In genomic region chr9:96420468-96421219, GRCh38 we compare ENCODE assay signal across 1 cellular context.
TF ChIP-seq lines count a peak whose summit lies in the region.

No MANE protein-coding gene starts in this region.

TF ChIP-seq in HepG2, 621 proteins besides CTCF, POLR2A, EP300 and RAD21 (continued from another document and continues in another):
- TF ChIP-seq ZNF710 (CRISPR knock-in tag; IDR thresholded peaks at IDR 0.05; ENCODE audit: borderline replicate concordance) = 0 out of 2 replicates have a peak, but pooled peaks have one; percentile 44
- peak; percentile 89 for TF ChIP-seq ZGPAT (CRISPR knock-in tag; IDR thresholded peaks at IDR 0.05)
- peak; percentile 99 for TF ChIP-seq RXRB (CRISPR knock-in tag; IDR thresholded peaks at IDR 0.05; ENCODE audit: borderline replicate concordance)
- no peak for TF ChIP-seq ZFY (CRISPR knock-in tag; IDR thresholded peaks at IDR 0.05)
- peak; percentile 74; the same call in 1 of the 2 replicates for TF ChIP-seq ZBTB21 (CRISPR knock-in tag; IDR thresholded peaks at IDR 0.05)
- TF ChIP-seq, protein P1, sequence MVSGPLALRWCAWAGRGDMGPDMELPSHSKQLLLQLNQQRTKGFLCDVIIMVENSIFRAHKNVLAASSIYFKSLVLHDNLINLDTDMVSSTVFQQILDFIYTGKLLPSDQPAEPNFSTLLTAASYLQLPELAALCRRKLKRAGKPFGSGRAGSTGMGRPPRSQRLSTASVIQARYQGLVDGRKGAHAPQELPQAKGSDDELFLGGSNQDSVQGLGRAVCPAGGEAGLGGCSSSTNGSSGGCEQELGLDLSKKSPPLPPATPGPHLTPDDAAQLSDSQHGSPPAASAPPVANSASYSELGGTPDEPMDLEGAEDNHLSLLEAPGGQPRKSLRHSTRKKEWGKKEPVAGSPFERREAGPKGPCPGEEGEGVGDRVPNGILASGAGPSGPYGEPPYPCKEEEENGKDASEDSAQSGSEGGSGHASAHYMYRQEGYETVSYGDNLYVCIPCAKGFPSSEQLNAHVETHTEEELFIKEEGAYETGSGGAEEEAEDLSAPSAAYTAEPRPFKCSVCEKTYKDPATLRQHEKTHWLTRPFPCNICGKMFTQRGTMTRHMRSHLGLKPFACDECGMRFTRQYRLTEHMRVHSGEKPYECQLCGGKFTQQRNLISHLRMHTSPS (CRISPR knock-in tag; IDR thresholded peaks at IDR 0.05; ENCODE audit: low read depth) = peak; percentile 79
- peak; percentile 82; the same call in 1 of the 2 replicates for TF ChIP-seq DPF2 (CRISPR knock-in tag; IDR thresholded peaks at IDR 0.05; ENCODE audit: borderline replicate concordance, low read depth)
- TF ChIP-seq CBX5 (CRISPR knock-in tag; IDR thresholded peaks at IDR 0.05; ENCODE audit: borderline replicate concordance) = 0 out of 2 replicates have a peak, but pooled peaks have one; percentile 66
- no peak for TF ChIP-seq ZBTB4 (CRISPR knock-in tag; IDR thresholded peaks at IDR 0.05; ENCODE audit: borderline replicate concordance)
- TF ChIP-seq NR2F1 (CRISPR knock-in tag; IDR thresholded peaks at IDR 0.05) = peak; percentile 41 to 42; a peak in 2 of 4 replicates
- TF ChIP-seq ZNF335 (CRISPR knock-in tag; IDR thresholded peaks at IDR 0.05) = peak; percentile 84
- 0 out of 2 replicates have a peak, but pooled peaks have one; percentile 18 for TF ChIP-seq SALL2 (CRISPR knock-in tag; IDR thresholded peaks at IDR 0.05)
- TF ChIP-seq, protein P2, sequence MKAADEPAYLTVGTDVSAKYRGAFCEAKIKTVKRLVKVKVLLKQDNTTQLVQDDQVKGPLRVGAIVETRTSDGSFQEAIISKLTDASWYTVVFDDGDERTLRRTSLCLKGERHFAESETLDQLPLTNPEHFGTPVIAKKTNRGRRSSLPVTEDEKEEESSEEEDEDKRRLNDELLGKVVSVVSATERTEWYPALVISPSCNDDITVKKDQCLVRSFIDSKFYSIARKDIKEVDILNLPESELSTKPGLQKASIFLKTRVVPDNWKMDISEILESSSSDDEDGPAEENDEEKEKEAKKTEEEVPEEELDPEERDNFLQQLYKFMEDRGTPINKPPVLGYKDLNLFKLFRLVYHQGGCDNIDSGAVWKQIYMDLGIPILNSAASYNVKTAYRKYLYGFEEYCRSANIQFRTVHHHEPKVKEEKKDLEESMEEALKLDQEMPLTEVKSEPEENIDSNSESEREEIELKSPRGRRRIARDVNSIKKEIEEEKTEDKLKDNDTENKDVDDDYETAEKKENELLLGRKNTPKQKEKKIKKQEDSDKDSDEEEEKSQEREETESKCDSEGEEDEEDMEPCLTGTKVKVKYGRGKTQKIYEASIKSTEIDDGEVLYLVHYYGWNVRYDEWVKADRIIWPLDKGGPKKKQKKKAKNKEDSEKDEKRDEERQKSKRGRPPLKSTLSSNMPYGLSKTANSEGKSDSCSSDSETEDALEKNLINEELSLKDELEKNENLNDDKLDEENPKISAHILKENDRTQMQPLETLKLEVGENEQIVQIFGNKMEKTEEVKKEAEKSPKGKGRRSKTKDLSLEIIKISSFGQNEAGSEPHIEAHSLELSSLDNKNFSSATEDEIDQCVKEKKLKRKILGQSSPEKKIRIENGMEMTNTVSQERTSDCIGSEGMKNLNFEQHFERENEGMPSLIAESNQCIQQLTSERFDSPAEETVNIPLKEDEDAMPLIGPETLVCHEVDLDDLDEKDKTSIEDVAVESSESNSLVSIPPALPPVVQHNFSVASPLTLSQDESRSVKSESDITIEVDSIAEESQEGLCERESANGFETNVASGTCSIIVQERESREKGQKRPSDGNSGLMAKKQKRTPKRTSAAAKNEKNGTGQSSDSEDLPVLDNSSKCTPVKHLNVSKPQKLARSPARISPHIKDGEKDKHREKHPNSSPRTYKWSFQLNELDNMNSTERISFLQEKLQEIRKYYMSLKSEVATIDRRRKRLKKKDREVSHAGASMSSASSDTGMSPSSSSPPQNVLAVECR (CRISPR knock-in tag; IDR thresholded peaks at IDR 0.05; ENCODE audit: borderline replicate concordance) = peak; percentile 61; the same call in 1 of the 2 replicates
- no peak for TF ChIP-seq ZSCAN20 (CRISPR knock-in tag; IDR thresholded peaks at IDR 0.05; ENCODE audit: borderline replicate concordance)
- no peak for TF ChIP-seq ZNF891 (CRISPR knock-in tag; IDR thresholded peaks at IDR 0.05)
- peak; percentile 62; the same call in 1 of the 2 replicates for TF ChIP-seq KDM1A (CRISPR knock-in tag; IDR thresholded peaks at IDR 0.05)
- TF ChIP-seq ISX (CRISPR knock-in tag; conservative IDR thresholded peaks at IDR 0.05) = no peak
- peak in 1 of 2 experiments; percentile 65; a peak in 1 of 4 replicates for TF ChIP-seq ATF4 (CRISPR knock-in tag; IDR thresholded peaks at IDR 0.05)
- no peak for TF ChIP-seq MEIS1 (CRISPR knock-in tag; IDR thresholded peaks at IDR 0.05; ENCODE audit: borderline replicate concordance)
- TF ChIP-seq ZNF713 (CRISPR knock-in tag; IDR thresholded peaks at IDR 0.05) = no peak
- peak; percentile 91 for TF ChIP-seq JUND (CRISPR knock-in tag; IDR thresholded peaks at IDR 0.05)
- peak; percentile 63; the same call in 1 of the 2 replicates for TF ChIP-seq ZNF441 (CRISPR knock-in tag; IDR thresholded peaks at IDR 0.05; ENCODE audit: borderline replicate concordance)
- TF ChIP-seq, protein P3, sequence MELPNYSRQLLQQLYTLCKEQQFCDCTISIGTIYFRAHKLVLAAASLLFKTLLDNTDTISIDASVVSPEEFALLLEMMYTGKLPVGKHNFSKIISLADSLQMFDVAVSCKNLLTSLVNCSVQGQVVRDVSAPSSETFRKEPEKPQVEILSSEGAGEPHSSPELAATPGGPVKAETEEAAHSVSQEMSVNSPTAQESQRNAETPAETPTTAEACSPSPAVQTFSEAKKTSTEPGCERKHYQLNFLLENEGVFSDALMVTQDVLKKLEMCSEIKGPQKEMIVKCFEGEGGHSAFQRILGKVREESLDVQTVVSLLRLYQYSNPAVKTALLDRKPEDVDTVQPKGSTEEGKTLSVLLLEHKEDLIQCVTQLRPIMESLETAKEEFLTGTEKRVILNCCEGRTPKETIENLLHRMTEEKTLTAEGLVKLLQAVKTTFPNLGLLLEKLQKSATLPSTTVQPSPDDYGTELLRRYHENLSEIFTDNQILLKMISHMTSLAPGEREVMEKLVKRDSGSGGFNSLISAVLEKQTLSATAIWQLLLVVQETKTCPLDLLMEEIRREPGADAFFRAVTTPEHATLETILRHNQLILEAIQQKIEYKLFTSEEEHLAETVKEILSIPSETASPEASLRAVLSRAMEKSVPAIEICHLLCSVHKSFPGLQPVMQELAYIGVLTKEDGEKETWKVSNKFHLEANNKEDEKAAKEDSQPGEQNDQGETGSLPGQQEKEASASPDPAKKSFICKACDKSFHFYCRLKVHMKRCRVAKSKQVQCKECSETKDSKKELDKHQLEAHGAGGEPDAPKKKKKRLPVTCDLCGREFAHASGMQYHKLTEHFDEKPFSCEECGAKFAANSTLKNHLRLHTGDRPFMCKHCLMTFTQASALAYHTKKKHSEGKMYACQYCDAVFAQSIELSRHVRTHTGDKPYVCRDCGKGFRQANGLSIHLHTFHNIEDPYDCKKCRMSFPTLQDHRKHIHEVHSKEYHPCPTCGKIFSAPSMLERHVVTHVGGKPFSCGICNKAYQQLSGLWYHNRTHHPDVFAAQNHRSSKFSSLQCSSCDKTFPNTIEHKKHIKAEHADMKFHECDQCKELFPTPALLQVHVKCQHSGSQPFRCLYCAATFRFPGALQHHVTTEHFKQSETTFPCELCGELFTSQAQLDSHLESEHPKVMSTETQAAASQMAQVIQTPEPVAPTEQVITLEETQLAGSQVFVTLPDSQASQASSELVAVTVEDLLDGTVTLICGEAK (IDR thresholded peaks at IDR 0.05) = no peak
- TF ChIP-seq, protein P3 (CRISPR knock-in tag; IDR thresholded peaks at IDR 0.05) = no peak; the same call in 1 of the 2 replicates
- no peak for TF ChIP-seq MBNL3 (CRISPR knock-in tag; conservative IDR thresholded peaks at IDR 0.05)
- peak; percentile 47; the same call in 1 of the 2 replicates for TF ChIP-seq ZNF607 (CRISPR knock-in tag; IDR thresholded peaks at IDR 0.05; ENCODE audit: borderline replicate concordance)
- no peak for TF ChIP-seq SOX13 (IDR thresholded peaks at IDR 0.05)
- peak in 1 of 2 experiments; percentile 89; a peak in 2 of 4 replicates for TF ChIP-seq SOX13 (CRISPR knock-in tag; conservative IDR thresholded peaks at IDR 0.05 in 1 of 2, IDR thresholded peaks at IDR 0.05 in 1 of 2)
- TF ChIP-seq, protein P4, sequence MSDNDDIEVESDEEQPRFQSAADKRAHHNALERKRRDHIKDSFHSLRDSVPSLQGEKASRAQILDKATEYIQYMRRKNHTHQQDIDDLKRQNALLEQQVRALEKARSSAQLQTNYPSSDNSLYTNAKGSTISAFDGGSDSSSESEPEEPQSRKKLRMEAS (IDR thresholded peaks at IDR 0.05) = peak; percentile 57
- TF ChIP-seq MAFK (conservative IDR thresholded peaks at IDR 0.05 in 1 of 2, IDR thresholded peaks at IDR 0.05 in 1 of 2; ENCODE audit: low read length in 2 of 2) = peak; percentile 68 to 75
- no peak for TF ChIP-seq ZNF570 (CRISPR knock-in tag; IDR thresholded peaks at IDR 0.05; ENCODE audit: borderline replicate concordance)
- TF ChIP-seq ARNT2 (CRISPR knock-in tag; IDR thresholded peaks at IDR 0.05; ENCODE audit: low read depth) = peak; percentile 69
- TF ChIP-seq ZNF589 (CRISPR knock-in tag; conservative IDR thresholded peaks at IDR 0.05) = 0 out of 2 replicates have a peak, but pooled peaks have one; percentile 37
